ENCODE assay signal across 17 cellular contexts in genomic region chr16:22328081-22328725, GRCh38.
"Had no signal": no experiment of that assay in that cellular context is flagged by ENCODE, and none has a peak within 500 bp of the region (broad histone marks: within the 10 kb centered on the region; RNA-seq: fewer than 3 reads in every experiment).

No MANE protein-coding gene starts in this region.

- H3K27ac Mint-ChIP-seq: activated CD4-positive, alpha-beta memory T cell treated with anti-CD3 and anti-CD28 coated beads, Interleukin-2, amount 10 ng/mL, durations not matched to agents 7 days and 5 days; activated naive CD8-positive, alpha-beta T cell treated with anti-CD3 and anti-CD28 coated beads, Interleukin-2, amount 10 ng/mL, durations not matched to agents 7 days and 5 days; natural killer cell treated with Interleukin-12 subunit alpha and Interleukin-12 subunit beta and Interleukin-15 and Interleukin-18, amount 100 ng/mL, for 72 hours; type B pancreatic cell; WTC11 had no signal

- DNase-seq: activated CD4-positive, alpha-beta T cell treated with anti-CD3 and anti-CD28 coated beads for 4 hours; activated CD8-positive, alpha-beta memory T cell treated with anti-CD3 and anti-CD28 coated beads, Interleukin-2, amount 50 U/mL, for 48 hours; activated naive CD8-positive, alpha-beta T cell treated with anti-CD3 and anti-CD28 coated beads, Interleukin-2, amount 10 ng/mL, durations not matched to agents 7 days and 5 days; amygdala; body of pancreas; effector memory CD8-positive, alpha-beta T cell; foreskin keratinocyte; hippocampal formation; islet precursor cell; left colon; stomach; testis had no signal

- H3K27me3 Mint-ChIP-seq: activated CD4-positive, alpha-beta memory T cell treated with anti-CD3 and anti-CD28 coated beads, Interleukin-2, amount 10 ng/mL, durations not matched to agents 7 days and 5 days; activated naive CD8-positive, alpha-beta T cell treated with anti-CD3 and anti-CD28 coated beads, Interleukin-2, amount 10 ng/mL, durations not matched to agents 7 days and 5 days; effector memory CD8-positive, alpha-beta T cell; natural killer cell treated with Interleukin-12 subunit alpha and Interleukin-12 subunit beta and Interleukin-15 and Interleukin-18, amount 100 ng/mL, for 72 hours; type B pancreatic cell had no signal

- H3K27me3 ChIP-seq: body of pancreas, foreskin keratinocyte, stomach, testis had no signal

- H3K4me1 Mint-ChIP-seq: activated CD4-positive, alpha-beta memory T cell treated with anti-CD3 and anti-CD28 coated beads, Interleukin-2, amount 10 ng/mL, durations not matched to agents 7 days and 5 days; activated naive CD8-positive, alpha-beta T cell treated with anti-CD3 and anti-CD28 coated beads, Interleukin-2, amount 10 ng/mL, durations not matched to agents 7 days and 5 days; WTC11 had no signal

- ATAC-seq: body of pancreas; effector memory CD8-positive, alpha-beta T cell; foreskin keratinocyte; left colon; natural killer cell treated with Interleukin-12 subunit alpha and Interleukin-12 subunit beta and Interleukin-15 and Interleukin-18, amount 100 ng/mL, for 72 hours; WTC11 had no signal

- H3K9me3 ChIP-seq: body of pancreas, stomach, testis had no signal

- H3K27ac ChIP-seq: body of pancreas, foreskin keratinocyte, SK-N-MC, stomach, testis had no signal

- H3K9me3 Mint-ChIP-seq: activated CD4-positive, alpha-beta memory T cell treated with anti-CD3 and anti-CD28 coated beads, Interleukin-2, amount 10 ng/mL, durations not matched to agents 7 days and 5 days; activated naive CD8-positive, alpha-beta T cell treated with anti-CD3 and anti-CD28 coated beads, Interleukin-2, amount 10 ng/mL, durations not matched to agents 7 days and 5 days; effector memory CD8-positive, alpha-beta T cell; natural killer cell treated with Interleukin-12 subunit alpha and Interleukin-12 subunit beta and Interleukin-15 and Interleukin-18, amount 100 ng/mL, for 72 hours; type B pancreatic cell; WTC11 had no signal

- H3K4me3 Mint-ChIP-seq: activated CD4-positive, alpha-beta memory T cell treated with anti-CD3 and anti-CD28 coated beads, Interleukin-2, amount 10 ng/mL, durations not matched to agents 7 days and 5 days; activated naive CD8-positive, alpha-beta T cell treated with anti-CD3 and anti-CD28 coated beads, Interleukin-2, amount 10 ng/mL, durations not matched to agents 7 days and 5 days; effector memory CD8-positive, alpha-beta T cell; natural killer cell treated with Interleukin-12 subunit alpha and Interleukin-12 subunit beta and Interleukin-15 and Interleukin-18, amount 100 ng/mL, for 72 hours; type B pancreatic cell; WTC11 had no signal
